In the genomic region with DNA sequence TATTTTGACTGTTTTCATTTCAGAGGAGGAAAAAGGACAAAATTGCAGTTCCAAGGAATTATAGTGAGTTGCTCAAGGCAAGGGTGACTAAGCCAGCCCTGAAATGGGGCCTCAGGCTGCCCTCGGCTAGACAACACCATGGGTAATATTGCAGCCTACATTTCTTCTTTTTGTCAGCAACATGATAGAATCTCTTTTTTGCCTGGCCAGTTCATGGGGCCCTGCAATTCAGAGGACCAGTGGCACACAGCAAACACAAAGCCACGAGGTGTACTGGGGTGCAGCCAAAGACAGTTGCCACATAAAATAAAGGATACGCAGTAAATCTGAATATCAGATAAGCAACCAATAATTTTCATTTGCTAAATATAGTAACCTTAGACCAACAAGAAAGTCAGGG, we compare ENCODE assay signal across 2 cellular contexts.
TF ChIP-seq lines count a peak whose summit lies in the region.

No MANE protein-coding gene starts in this region.

TF ChIP-seq in HEK293T, 16 proteins besides CTCF, POLR2A, EP300 and RAD21 (continued from another document):
- TF ChIP-seq FOXK2 (IDR thresholded peaks at IDR 0.05) (no peak), HDGF (IDR thresholded peaks at IDR 0.05; ENCODE audit: borderline replicate concordance) (no peak), LEF1 (IDR thresholded peaks at IDR 0.05; ENCODE audit: borderline replicate concordance) (no peak), ZNF384 (IDR thresholded peaks at IDR 0.05) (no peak), FOXM1 (IDR thresholded peaks at IDR 0.05; ENCODE audit: borderline replicate concordance) (no peak), SP1 (IDR thresholded peaks at IDR 0.05) (no peak), FOXA1 (IDR thresholded peaks at IDR 0.05) (no peak), TARDBP (IDR thresholded peaks at IDR 0.05) (no peak), ARNT (IDR thresholded peaks at IDR 0.05) (no peak), SUZ12 (IDR thresholded peaks at IDR 0.05) (no peak), BHLHE40 (IDR thresholded peaks at IDR 0.05; ENCODE audit: borderline replicate concordance) (no peak)

TF ChIP-seq in SK-N-SH, 30 proteins besides CTCF, POLR2A, EP300 and RAD21:
- TF ChIP-seq, protein P1, sequence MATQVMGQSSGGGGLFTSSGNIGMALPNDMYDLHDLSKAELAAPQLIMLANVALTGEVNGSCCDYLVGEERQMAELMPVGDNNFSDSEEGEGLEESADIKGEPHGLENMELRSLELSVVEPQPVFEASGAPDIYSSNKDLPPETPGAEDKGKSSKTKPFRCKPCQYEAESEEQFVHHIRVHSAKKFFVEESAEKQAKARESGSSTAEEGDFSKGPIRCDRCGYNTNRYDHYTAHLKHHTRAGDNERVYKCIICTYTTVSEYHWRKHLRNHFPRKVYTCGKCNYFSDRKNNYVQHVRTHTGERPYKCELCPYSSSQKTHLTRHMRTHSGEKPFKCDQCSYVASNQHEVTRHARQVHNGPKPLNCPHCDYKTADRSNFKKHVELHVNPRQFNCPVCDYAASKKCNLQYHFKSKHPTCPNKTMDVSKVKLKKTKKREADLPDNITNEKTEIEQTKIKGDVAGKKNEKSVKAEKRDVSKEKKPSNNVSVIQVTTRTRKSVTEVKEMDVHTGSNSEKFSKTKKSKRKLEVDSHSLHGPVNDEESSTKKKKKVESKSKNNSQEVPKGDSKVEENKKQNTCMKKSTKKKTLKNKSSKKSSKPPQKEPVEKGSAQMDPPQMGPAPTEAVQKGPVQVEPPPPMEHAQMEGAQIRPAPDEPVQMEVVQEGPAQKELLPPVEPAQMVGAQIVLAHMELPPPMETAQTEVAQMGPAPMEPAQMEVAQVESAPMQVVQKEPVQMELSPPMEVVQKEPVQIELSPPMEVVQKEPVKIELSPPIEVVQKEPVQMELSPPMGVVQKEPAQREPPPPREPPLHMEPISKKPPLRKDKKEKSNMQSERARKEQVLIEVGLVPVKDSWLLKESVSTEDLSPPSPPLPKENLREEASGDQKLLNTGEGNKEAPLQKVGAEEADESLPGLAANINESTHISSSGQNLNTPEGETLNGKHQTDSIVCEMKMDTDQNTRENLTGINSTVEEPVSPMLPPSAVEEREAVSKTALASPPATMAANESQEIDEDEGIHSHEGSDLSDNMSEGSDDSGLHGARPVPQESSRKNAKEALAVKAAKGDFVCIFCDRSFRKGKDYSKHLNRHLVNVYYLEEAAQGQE (IDR thresholded peaks at IDR 0.05; ENCODE audit: low read depth, low read length): no peak
- no peak for TF ChIP-seq FOXM1 (IDR thresholded peaks at IDR 0.05; ENCODE audit: low read depth)
- TF ChIP-seq GABPA (IDR thresholded peaks at IDR 0.05; ENCODE audit: low read depth): no peak
- no peak for TF ChIP-seq SIN3A (IDR thresholded peaks at IDR 0.05; ENCODE audit: borderline replicate concordance, low read depth, low read length)
- TF ChIP-seq YY1 (IDR thresholded peaks at IDR 0.05; ENCODE audit: low read depth): no peak
- TF ChIP-seq, protein P2, sequence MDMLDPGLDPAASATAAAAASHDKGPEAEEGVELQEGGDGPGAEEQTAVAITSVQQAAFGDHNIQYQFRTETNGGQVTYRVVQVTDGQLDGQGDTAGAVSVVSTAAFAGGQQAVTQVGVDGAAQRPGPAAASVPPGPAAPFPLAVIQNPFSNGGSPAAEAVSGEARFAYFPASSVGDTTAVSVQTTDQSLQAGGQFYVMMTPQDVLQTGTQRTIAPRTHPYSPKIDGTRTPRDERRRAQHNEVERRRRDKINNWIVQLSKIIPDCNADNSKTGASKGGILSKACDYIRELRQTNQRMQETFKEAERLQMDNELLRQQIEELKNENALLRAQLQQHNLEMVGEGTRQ (IDR thresholded peaks at IDR 0.05; ENCODE audit: borderline replicate concordance, low read depth, low read length): no peak
- no peak for TF ChIP-seq TEAD4 (IDR thresholded peaks at IDR 0.05; ENCODE audit: borderline replicate concordance, insufficient read depth)
